Comparison of ENCODE assay signal across 32 cellular contexts in the genomic region with DNA sequence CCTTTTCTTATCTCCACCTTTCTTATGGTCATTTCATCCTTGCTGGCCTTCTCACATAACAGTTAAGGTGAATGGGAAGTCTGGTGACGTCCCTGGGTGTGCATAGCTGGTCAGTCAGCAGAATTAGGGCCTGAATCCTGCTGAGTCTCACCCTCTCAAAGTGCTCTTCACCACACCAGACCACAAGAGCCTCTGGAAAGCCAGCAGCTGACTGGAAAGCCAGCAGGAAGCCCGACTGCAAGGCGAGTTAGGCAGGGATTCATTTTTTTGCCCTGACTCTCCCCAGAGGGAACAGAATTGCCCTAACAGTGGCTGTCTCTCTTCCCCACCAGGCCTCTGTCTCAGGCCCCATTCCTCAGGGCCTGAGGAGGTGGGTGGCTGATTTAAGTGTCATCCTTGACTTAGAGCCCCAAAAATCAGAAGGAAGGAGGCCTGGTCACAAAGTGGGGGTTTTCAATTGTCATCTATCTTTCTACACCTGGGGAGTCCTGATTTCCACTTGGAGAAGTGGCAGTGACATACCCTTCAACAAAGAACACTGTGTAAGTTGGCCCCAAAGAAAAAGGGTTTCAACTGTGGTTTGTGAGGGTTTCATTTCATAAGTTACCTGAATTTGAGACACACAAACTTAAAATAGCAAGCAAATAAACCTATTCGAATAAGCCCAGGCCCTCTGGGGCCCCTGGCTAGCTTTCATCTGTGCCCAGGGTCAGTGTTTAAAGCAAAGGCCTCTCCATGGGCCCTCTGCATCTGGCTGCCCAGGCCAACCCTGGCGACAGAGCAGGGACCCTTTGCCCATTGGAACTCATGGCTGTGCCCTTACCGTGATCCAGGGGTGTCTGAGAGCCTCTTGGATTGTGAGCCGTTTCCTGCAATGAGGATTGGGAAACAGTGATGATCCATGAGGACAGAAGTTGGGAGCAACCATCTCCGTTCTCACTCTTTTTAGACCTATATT.
DNase-seq lines count a peak whose midpoint lies in the region; ATAC-seq, FAIRE-seq and TF ChIP-seq lines count a peak whose summit lies in the region.
"Had no signal": no experiment of that assay in that cellular context is flagged by ENCODE, and none has a peak within 500 bp of the region (broad histone marks: within the 10 kb centered on the region; RNA-seq: fewer than 3 reads in every experiment).

No MANE protein-coding gene starts in this region.

- no peak for TF ChIP-seq CTCF in KMS-11 (conservative IDR thresholded peaks at IDR 0.05; ENCODE audit: low read depth, low read length)

- no peak overlapping the region for H2AFZ ChIP-seq in KMS-11 (ENCODE audit: low read depth)
- no peak overlapping the region for H2AFZ ChIP-seq in neuronal stem cell (ENCODE audit: low read length)

- no peak overlapping the region for H4K8ac ChIP-seq in neuronal stem cell (ENCODE audit: low read depth, low read length)

- H3K4me2 ChIP-seq in KMS-11 (peak overlapping the region; percentile 8; the same call in 1 of the 2 replicates), neuronal stem cell (ENCODE audit: insufficient read depth, low read length, poor library complexity, severe bottlenecking) (no peak overlapping the region)

- no peak overlapping the region for H2BK12ac ChIP-seq in neuronal stem cell (ENCODE audit: low read length)

- H3K27ac Mint-ChIP-seq in activated T-cell treated with anti-CD3 and anti-CD28 coated beads, Interleukin-2, amount 50 U/mL, for 24 hours = no peak overlapping the region
- H3K27ac Mint-ChIP-seq: activated CD4-positive, alpha-beta memory T cell treated with anti-CD3 and anti-CD28 coated beads for 36 hours; immature natural killer cell had no signal

- no peaks in the 10 kb centered on the region for H3K9me3 Mint-ChIP-seq in activated T-cell treated with anti-CD3 and anti-CD28 coated beads, Interleukin-2, amount 50 U/mL, for 24 hours
- H3K9me3 Mint-ChIP-seq: activated CD4-positive, alpha-beta memory T cell treated with anti-CD3 and anti-CD28 coated beads for 36 hours; H9; immature natural killer cell; neural crest cell had no signal

- H3K23ac ChIP-seq in neuronal stem cell (ENCODE audit: low read depth, low read length, poor library complexity) = no peak overlapping the region

- H4K20me1 ChIP-seq in KMS-11 (ENCODE audit: insufficient read depth) = no peaks in the 10 kb centered on the region

- no peak overlapping the region for H4K91ac ChIP-seq in neuronal stem cell (ENCODE audit: low read depth, low read length, poor library complexity)

- no CpG with 5 or more reads among the region's 8 CpGs for WGBS in neuronal stem cell (ENCODE audit: extremely low coverage in 2 of 2, insufficient read length in 2 of 2, insufficient replicate concordance in 1 of 2), 2 donors

- ATAC-seq in HG03378 (IDR thresholded peaks at IDR 0.05; ENCODE audit: unreplicated experiment) = no peak
- ATAC-seq: left colon, right lobe of liver had no signal

- no peaks in the 10 kb centered on the region for H3K27me3 ChIP-seq in KMS-11 (ENCODE audit: insufficient read depth, low read depth)
- no peaks in the 10 kb centered on the region for H3K27me3 ChIP-seq in neuronal stem cell (ENCODE audit: control insufficient read depth in 3 of 3, insufficient read depth in 3 of 3, low read depth in 1 of 3, low read length in 3 of 3)
- H3K27me3 ChIP-seq: colonic mucosa, Peyer's patch, right lobe of liver, transverse colon had no signal

- H3K4me1 Mint-ChIP-seq in activated T-cell treated with anti-CD3 and anti-CD28 coated beads, Interleukin-2, amount 50 U/mL, for 24 hours (ENCODE audit: low read depth) = peaks cover 15% of the 10 kb centered on the region

- no peaks in the 10 kb centered on the region for H3K36me3 ChIP-seq in KMS-11 (ENCODE audit: insufficient read depth)
- H3K36me3 ChIP-seq in neuronal stem cell (replicated peaks in 1 of 2; ENCODE audit: control insufficient read depth in 2 of 2, insufficient read depth in 2 of 2, low read length in 2 of 2) = no peaks in the 10 kb centered on the region
- H3K36me3 ChIP-seq: colonic mucosa, prostate gland, right lobe of liver, transverse colon had no signal

- no peaks in the 10 kb centered on the region for H3K36me3 Mint-ChIP-seq in activated T-cell treated with anti-CD3 and anti-CD28 coated beads, Interleukin-2, amount 50 U/mL, for 24 hours (ENCODE audit: low read depth)
- H3K36me3 Mint-ChIP-seq: activated CD4-positive, alpha-beta memory T cell treated with anti-CD3 and anti-CD28 coated beads for 36 hours had no signal

- H3K4me1 ChIP-seq in KMS-11 (ENCODE audit: low read depth, poor library complexity, severe bottlenecking) = peaks cover 20% of the 10 kb centered on the region
- peaks cover 1 to 2% of the 10 kb centered on the region in 2 donors for H3K4me1 ChIP-seq in neuronal stem cell (ENCODE audit: control insufficient read depth in 2 of 2, insufficient read depth in 1 of 2, low read depth in 1 of 2, low read length in 2 of 2)
- H3K4me1 ChIP-seq: colonic mucosa, Peyer's patch, right lobe of liver, transverse colon had no signal

- no peak for FAIRE-seq in frontal cortex (lab: Jason Lieb, UNC)
- FAIRE-seq: bronchial epithelial cell had no signal

- no peak overlapping the region for H3K18ac ChIP-seq in neuronal stem cell (ENCODE audit: low read length)

- H3K27ac ChIP-seq in KMS-11 (no peak overlapping the region), neuronal stem cell (replicated peaks; ENCODE audit: low read length) (no peak overlapping the region)
- H3K27ac ChIP-seq: colonic mucosa, epithelial cell of prostate, Peyer's patch, right lobe of liver, transverse colon had no signal

- H3K4me3 Mint-ChIP-seq in activated T-cell treated with anti-CD3 and anti-CD28 coated beads, Interleukin-2, amount 50 U/mL, for 24 hours = no peak overlapping the region
- H3K4me3 Mint-ChIP-seq: activated CD4-positive, alpha-beta memory T cell treated with anti-CD3 and anti-CD28 coated beads for 36 hours; H9; immature natural killer cell; neural crest cell had no signal

- no peak overlapping the region for H3K4ac ChIP-seq in neuronal stem cell (ENCODE audit: low read length)

- H3K14ac ChIP-seq in neuronal stem cell (ENCODE audit: low read length) = no peak overlapping the region

- no peaks in the 10 kb centered on the region for H3K27me3 Mint-ChIP-seq in activated T-cell treated with anti-CD3 and anti-CD28 coated beads, Interleukin-2, amount 50 U/mL, for 24 hours
- H3K27me3 Mint-ChIP-seq: activated CD4-positive, alpha-beta memory T cell treated with anti-CD3 and anti-CD28 coated beads for 36 hours had no signal

- no peak overlapping the region for H2BK15ac ChIP-seq in neuronal stem cell (ENCODE audit: low read length)

- no peaks in the 10 kb centered on the region for H3K79me2 ChIP-seq in KMS-11 (ENCODE audit: insufficient read depth, low read depth)

- H2BK5ac ChIP-seq in neuronal stem cell (ENCODE audit: low read length) = peak overlapping the region; percentile 26

- H3K9ac ChIP-seq in KMS-11 (no peak overlapping the region), neuronal stem cell (ENCODE audit: low read depth, low read length, poor library complexity) (peak overlapping the region; percentile 7)

- H3K4me3 ChIP-seq in KMS-11 (IDR thresholded peaks at IDR 0.05; ENCODE audit: insufficient read depth, low read depth, low read length) (no peak overlapping the region), neuronal stem cell (ENCODE audit: low read length in 2 of 2) (no peak overlapping the region)
- H3K4me3 ChIP-seq: colonic mucosa, Peyer's patch, prostate gland, right lobe of liver, transverse colon had no signal

- no peaks in the 10 kb centered on the region for H3K9me3 ChIP-seq in neuronal stem cell (replicated peaks in 1 of 2; ENCODE audit: control insufficient read depth in 2 of 2, insufficient read depth in 1 of 2, low read depth in 1 of 2, low read length in 2 of 2)
- H3K9me3 ChIP-seq: colonic mucosa, Peyer's patch, prostate gland, right lobe of liver, transverse colon had no signal

- H3K79me1 ChIP-seq in neuronal stem cell (ENCODE audit: low read depth, low read length) = no peaks in the 10 kb centered on the region

- DNase-seq in astrocyte of the hippocampus (ENCODE audit: low read depth, low spot score) = peak; percentile 25
- DNase-seq in neuronal stem cell (ENCODE audit: low spot score) = no peak
- DNase-seq in COR-L47 (lab: John Stamatoyannopoulos, UW) = no peak
- DNase-seq in activated T-cell treated with anti-CD3 and anti-CD28 coated beads, Interleukin-2, amount 50 U/mL, for 24 hours = no peak
- no peak for DNase-seq in frontal cortex (ENCODE audit: low spot score in 2 of 2)
- DNase-seq: activated CD4-positive, alpha-beta memory T cell treated with anti-CD3 and anti-CD28 coated beads for 36 hours; activated CD4-positive, CD25-positive, alpha-beta regulatory T cell treated with anti-CD3 and anti-CD28 coated beads, Interleukin-2, amount 50 U/mL, for 72 hours; activated naive CD4-positive, alpha-beta T cell; C1 segment of cervical spinal cord; Calu3; colonic mucosa; DMS79 treated with DMSO at 0.1 percent for 48 hours; effector CD8-positive, alpha-beta T cell; H9; immature natural killer cell; left colon; mammary epithelial cell; NCI-H1417 treated with DMSO at 0.1 percent for 48 hours; NCI-H2081 treated with DMSO at 0.1 percent for 48 hours; NCI-H345; NCI-H774; Peyer's patch; SHP77; stimulated activated CD4-positive, alpha-beta T cell treated with anti-CD3 and anti-CD28 coated beads, Interleukin-4, amount 100 ng/mL, for 24 hours; transverse colon had no signal

- H2AK5ac ChIP-seq in neuronal stem cell (ENCODE audit: low read depth, low read length) = no peak overlapping the region

- H2BK120ac ChIP-seq in neuronal stem cell (ENCODE audit: low read depth, low read length) = no peak overlapping the region
